1 cellular context compared by ENCODE assay signal in the genomic region with DNA sequence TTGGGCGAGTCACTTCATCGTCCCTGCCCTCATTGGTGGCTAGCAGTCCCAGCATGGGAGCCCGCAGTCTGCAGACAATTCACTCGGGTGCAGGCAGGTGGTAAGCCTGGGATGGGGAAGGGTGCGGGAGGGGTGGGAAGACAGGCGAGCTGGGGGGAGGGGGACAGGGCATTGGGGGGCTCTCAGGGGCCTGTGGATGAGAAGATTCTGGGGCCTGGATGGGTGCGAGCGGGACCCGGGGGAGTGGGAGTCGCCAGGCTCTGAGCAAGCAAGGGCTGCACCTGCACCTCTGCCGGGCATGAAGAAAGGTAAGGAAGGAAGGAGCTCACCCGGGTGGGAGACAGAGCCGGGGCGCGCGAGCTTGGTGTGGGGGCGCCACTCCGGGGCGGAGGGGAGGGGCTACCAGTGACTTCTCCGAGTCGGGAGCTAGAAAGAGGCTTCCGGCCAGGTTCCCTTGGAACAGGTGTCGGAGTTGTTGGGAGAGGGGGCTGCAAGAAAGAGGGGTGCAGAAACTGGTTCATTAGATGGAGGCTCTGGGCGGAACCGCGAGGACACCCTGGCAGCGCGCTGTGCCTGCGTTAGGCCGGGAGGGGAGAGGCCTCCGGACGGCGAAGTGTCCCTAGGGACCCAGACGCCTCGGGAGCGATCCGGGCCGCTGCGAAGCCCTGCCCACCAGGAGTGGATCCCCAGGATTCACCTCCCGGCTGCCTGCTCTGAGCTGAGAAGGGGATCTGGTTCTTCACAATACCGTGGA.
TF ChIP-seq lines count a peak whose summit lies in the region.

No MANE protein-coding gene starts in this region.

TF ChIP-seq in GM23338, 12 proteins besides CTCF, POLR2A, EP300 and RAD21:
- TF ChIP-seq, protein P1, sequence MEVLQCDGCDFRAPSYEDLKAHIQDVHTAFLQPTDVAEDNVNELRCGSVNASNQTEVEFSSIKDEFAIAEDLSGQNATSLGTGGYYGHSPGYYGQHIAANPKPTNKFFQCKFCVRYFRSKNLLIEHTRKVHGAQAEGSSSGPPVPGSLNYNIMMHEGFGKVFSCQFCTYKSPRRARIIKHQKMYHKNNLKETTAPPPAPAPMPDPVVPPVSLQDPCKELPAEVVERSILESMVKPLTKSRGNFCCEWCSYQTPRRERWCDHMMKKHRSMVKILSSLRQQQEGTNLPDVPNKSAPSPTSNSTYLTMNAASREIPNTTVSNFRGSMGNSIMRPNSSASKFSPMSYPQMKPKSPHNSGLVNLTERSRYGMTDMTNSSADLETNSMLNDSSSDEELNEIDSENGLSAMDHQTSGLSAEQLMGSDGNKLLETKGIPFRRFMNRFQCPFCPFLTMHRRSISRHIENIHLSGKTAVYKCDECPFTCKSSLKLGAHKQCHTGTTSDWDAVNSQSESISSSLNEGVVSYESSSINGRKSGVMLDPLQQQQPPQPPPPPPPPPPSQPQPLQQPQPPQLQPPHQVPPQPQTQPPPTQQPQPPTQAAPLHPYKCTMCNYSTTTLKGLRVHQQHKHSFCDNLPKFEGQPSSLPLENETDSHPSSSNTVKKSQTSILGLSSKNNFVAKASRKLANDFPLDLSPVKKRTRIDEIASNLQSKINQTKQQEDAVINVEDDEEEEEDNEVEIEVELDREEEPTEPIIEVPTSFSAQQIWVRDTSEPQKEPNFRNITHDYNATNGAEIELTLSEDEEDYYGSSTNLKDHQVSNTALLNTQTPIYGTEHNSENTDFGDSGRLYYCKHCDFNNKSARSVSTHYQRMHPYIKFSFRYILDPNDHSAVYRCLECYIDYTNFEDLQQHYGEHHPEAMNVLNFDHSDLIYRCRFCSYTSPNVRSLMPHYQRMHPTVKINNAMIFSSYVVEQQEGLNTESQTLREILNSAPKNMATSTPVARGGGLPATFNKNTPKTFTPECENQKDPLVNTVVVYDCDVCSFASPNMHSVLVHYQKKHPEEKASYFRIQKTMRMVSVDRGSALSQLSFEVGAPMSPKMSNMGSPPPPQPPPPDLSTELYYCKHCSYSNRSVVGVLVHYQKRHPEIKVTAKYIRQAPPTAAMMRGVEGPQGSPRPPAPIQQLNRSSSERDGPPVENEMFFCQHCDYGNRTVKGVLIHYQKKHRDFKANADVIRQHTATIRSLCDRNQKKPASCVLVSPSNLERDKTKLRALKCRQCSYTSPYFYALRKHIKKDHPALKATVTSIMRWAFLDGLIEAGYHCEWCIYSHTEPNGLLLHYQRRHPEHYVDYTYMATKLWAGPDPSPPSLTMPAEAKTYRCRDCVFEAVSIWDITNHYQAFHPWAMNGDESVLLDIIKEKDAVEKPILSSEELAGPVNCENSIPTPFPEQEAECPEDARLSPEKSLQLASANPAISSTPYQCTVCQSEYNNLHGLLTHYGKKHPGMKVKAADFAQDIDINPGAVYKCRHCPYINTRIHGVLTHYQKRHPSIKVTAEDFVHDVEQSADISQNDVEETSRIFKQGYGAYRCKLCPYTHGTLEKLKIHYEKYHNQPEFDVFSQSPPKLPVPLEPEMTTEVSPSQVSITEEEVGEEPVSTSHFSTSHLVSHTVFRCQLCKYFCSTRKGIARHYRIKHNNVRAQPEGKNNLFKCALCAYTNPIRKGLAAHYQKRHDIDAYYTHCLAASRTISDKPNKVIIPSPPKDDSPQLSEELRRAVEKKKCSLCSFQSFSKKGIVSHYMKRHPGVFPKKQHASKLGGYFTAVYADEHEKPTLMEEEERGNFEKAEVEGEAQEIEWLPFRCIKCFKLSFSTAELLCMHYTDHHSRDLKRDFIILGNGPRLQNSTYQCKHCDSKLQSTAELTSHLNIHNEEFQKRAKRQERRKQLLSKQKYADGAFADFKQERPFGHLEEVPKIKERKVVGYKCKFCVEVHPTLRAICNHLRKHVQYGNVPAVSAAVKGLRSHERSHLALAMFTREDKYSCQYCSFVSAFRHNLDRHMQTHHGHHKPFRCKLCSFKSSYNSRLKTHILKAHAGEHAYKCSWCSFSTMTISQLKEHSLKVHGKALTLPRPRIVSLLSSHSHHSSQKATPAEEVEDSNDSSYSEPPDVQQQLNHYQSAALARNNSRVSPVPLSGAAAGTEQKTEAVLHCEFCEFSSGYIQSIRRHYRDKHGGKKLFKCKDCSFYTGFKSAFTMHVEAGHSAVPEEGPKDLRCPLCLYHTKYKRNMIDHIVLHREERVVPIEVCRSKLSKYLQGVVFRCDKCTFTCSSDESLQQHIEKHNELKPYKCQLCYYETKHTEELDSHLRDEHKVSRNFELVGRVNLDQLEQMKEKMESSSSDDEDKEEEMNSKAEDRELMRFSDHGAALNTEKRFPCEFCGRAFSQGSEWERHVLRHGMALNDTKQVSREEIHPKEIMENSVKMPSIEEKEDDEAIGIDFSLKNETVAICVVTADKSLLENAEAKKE (CRISPR knock-in tag; IDR thresholded peaks at IDR 0.05) = no peak
- TF ChIP-seq STAT1 (IDR thresholded peaks at IDR 0.05; ENCODE audit: unreplicated experiment) = no peak
- no peak for TF ChIP-seq CREB1 (CRISPR knock-in tag; IDR thresholded peaks at IDR 0.05; ENCODE audit: low read depth)
- TF ChIP-seq ZNF114 (CRISPR knock-in tag; IDR thresholded peaks at IDR 0.05) = no peak
- TF ChIP-seq POLR2AphosphoS5 (IDR thresholded peaks at IDR 0.05; ENCODE audit: low read depth) = no peak
- no peak for TF ChIP-seq EZH2 (IDR thresholded peaks at IDR 0.05; ENCODE audit: low read depth, unreplicated experiment)
- TF ChIP-seq JUNB (IDR thresholded peaks at IDR 0.05; ENCODE audit: unreplicated experiment) = no peak
- no peak for TF ChIP-seq ZNF331 (CRISPR knock-in tag; IDR thresholded peaks at IDR 0.05; ENCODE audit: low read depth)
- TF ChIP-seq, protein P2, sequence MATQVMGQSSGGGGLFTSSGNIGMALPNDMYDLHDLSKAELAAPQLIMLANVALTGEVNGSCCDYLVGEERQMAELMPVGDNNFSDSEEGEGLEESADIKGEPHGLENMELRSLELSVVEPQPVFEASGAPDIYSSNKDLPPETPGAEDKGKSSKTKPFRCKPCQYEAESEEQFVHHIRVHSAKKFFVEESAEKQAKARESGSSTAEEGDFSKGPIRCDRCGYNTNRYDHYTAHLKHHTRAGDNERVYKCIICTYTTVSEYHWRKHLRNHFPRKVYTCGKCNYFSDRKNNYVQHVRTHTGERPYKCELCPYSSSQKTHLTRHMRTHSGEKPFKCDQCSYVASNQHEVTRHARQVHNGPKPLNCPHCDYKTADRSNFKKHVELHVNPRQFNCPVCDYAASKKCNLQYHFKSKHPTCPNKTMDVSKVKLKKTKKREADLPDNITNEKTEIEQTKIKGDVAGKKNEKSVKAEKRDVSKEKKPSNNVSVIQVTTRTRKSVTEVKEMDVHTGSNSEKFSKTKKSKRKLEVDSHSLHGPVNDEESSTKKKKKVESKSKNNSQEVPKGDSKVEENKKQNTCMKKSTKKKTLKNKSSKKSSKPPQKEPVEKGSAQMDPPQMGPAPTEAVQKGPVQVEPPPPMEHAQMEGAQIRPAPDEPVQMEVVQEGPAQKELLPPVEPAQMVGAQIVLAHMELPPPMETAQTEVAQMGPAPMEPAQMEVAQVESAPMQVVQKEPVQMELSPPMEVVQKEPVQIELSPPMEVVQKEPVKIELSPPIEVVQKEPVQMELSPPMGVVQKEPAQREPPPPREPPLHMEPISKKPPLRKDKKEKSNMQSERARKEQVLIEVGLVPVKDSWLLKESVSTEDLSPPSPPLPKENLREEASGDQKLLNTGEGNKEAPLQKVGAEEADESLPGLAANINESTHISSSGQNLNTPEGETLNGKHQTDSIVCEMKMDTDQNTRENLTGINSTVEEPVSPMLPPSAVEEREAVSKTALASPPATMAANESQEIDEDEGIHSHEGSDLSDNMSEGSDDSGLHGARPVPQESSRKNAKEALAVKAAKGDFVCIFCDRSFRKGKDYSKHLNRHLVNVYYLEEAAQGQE (IDR thresholded peaks at IDR 0.05; ENCODE audit: unreplicated experiment) = no peak
